In the genomic region with DNA sequence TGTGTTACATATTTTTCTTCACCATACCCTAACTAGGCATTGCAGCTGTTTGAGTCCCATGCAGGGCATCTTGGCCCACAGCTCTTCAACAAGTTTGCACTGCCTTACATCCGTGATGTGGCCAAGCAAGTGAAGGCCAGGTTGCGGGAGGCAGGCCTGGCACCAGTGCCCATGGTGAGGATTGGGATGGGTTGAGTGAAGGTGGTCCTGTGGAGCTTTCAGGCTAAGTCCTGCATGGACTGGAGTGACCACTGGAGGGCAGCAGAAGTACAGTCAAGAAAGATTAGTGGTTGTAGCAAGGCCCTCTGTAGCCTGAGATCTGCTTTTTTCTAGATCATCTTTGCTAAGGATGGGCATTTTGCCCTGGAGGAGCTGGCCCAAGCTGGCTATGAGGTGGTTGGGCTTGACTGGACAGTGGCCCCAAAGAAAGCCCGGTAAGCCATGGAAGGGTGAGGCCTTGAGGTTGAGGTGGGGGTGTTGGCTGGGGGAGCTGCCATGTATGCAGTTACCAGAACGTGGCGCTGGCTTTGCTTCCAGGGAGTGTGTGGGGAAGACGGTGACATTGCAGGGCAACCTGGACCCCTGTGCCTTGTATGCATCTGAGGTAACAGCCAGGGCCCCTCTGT, we compare ENCODE assay signal across 1 cellular context.
A peak's percentile ranks its signal among the peaks of the same experiment; 100 is the strongest.
TF ChIP-seq lines count a peak whose summit lies in the region.

No MANE protein-coding gene starts in this region.

TF ChIP-seq in K562, 482 proteins besides CTCF, POLR2A, EP300 and RAD21 (continued from another document and continues in another):
- TF ChIP-seq, protein P1, sequence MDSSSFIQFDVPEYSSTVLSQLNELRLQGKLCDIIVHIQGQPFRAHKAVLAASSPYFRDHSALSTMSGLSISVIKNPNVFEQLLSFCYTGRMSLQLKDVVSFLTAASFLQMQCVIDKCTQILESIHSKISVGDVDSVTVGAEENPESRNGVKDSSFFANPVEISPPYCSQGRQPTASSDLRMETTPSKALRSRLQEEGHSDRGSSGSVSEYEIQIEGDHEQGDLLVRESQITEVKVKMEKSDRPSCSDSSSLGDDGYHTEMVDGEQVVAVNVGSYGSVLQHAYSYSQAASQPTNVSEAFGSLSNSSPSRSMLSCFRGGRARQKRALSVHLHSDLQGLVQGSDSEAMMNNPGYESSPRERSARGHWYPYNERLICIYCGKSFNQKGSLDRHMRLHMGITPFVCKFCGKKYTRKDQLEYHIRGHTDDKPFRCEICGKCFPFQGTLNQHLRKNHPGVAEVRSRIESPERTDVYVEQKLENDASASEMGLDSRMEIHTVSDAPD (CRISPR knock-in tag; IDR thresholded peaks at IDR 0.05), result no peak
- TF ChIP-seq ZNF23 (CRISPR knock-in tag; IDR thresholded peaks at IDR 0.05) (no peak), RBM17 (IDR thresholded peaks at IDR 0.05; ENCODE audit: borderline replicate concordance, low read depth, low read length) (no peak), TCF7 (IDR thresholded peaks at IDR 0.05; ENCODE audit: borderline replicate concordance) (no peak), MCM5 (IDR thresholded peaks at IDR 0.05; ENCODE audit: low read depth) (no peak), TRIM28 (IDR thresholded peaks at IDR 0.05) (no peak), THAP12 (CRISPR knock-in tag; IDR thresholded peaks at IDR 0.05) (0 out of 2 replicates have a peak, but pooled peaks have one; percentile 13), TAL1 (IDR thresholded peaks at IDR 0.05) (no peak; the same call in 1 of the 2 replicates), CHD1 (IDR thresholded peaks at IDR 0.05; ENCODE audit: low read length) (no peak), TEAD1 (CRISPR knock-in tag; IDR thresholded peaks at IDR 0.05) (no peak; a peak in 1 of 4 replicates), WHSC1 (IDR thresholded peaks at IDR 0.05; ENCODE audit: low read length) (no peak), ZNF253 (CRISPR knock-in tag; conservative IDR thresholded peaks at IDR 0.05) (no peak), FOXA1 (IDR thresholded peaks at IDR 0.05; ENCODE audit: borderline replicate concordance) (no peak), CBFA2T2 (conservative IDR thresholded peaks at IDR 0.05) (no peak), MTA3 (IDR thresholded peaks at IDR 0.05; ENCODE audit: borderline replicate concordance) (no peak; the same call in none of the 2 replicates), ZBTB1 (CRISPR knock-in tag; IDR thresholded peaks at IDR 0.05; ENCODE audit: borderline replicate concordance, low read depth) (no peak), HMGN3 (IDR thresholded peaks at IDR 0.05; ENCODE audit: borderline replicate concordance, extremely low read depth, insufficient read length, low read depth, low read length) (no peak), SRSF7 (optimal IDR thresholded peaks at IDR 0.05; ENCODE audit: low read depth, low read length) (no peak), ZNF280A (IDR thresholded peaks at IDR 0.05; ENCODE audit: low read depth, partially characterized antibody) (no peak), ESRRA (IDR thresholded peaks at IDR 0.05; ENCODE audit: borderline replicate concordance, low read depth) (no peak), ZNF239 (CRISPR knock-in tag; IDR thresholded peaks at IDR 0.05) (no peak), E2F3 (CRISPR knock-in tag; IDR thresholded peaks at IDR 0.05) (no peak), ATF3 (IDR thresholded peaks at IDR 0.05) (no peak), ATF3 (CRISPR knock-in tag; conservative IDR thresholded peaks at IDR 0.05) (no peak), PCBP1 (IDR thresholded peaks at IDR 0.05; ENCODE audit: low read depth, low read length, poor library complexity, severe bottlenecking) (no peak), ZNF655 (CRISPR knock-in tag; IDR thresholded peaks at IDR 0.05) (no peak)
- TF ChIP-seq, protein P2, sequence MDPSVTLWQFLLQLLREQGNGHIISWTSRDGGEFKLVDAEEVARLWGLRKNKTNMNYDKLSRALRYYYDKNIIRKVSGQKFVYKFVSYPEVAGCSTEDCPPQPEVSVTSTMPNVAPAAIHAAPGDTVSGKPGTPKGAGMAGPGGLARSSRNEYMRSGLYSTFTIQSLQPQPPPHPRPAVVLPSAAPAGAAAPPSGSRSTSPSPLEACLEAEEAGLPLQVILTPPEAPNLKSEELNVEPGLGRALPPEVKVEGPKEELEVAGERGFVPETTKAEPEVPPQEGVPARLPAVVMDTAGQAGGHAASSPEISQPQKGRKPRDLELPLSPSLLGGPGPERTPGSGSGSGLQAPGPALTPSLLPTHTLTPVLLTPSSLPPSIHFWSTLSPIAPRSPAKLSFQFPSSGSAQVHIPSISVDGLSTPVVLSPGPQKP (CRISPR knock-in tag; IDR thresholded peaks at IDR 0.05), result no peak
- TF ChIP-seq, protein P3, sequence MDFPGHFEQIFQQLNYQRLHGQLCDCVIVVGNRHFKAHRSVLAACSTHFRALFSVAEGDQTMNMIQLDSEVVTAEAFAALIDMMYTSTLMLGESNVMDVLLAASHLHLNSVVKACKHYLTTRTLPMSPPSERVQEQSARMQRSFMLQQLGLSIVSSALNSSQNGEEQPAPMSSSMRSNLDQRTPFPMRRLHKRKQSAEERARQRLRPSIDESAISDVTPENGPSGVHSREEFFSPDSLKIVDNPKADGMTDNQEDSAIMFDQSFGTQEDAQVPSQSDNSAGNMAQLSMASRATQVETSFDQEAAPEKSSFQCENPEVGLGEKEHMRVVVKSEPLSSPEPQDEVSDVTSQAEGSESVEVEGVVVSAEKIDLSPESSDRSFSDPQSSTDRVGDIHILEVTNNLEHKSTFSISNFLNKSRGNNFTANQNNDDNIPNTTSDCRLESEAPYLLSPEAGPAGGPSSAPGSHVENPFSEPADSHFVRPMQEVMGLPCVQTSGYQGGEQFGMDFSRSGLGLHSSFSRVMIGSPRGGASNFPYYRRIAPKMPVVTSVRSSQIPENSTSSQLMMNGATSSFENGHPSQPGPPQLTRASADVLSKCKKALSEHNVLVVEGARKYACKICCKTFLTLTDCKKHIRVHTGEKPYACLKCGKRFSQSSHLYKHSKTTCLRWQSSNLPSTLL (IDR thresholded peaks at IDR 0.05), result no peak
- TF ChIP-seq, protein P4, sequence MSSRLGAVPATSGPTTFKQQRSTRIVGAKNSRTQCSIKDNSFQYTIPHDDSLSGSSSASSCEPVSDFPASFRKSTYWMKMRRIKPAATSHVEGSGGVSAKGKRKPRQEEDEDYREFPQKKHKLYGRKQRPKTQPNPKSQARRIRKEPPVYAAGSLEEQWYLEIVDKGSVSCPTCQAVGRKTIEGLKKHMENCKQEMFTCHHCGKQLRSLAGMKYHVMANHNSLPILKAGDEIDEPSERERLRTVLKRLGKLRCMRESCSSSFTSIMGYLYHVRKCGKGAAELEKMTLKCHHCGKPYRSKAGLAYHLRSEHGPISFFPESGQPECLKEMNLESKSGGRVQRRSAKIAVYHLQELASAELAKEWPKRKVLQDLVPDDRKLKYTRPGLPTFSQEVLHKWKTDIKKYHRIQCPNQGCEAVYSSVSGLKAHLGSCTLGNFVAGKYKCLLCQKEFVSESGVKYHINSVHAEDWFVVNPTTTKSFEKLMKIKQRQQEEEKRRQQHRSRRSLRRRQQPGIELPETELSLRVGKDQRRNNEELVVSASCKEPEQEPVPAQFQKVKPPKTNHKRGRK (tag; IDR thresholded peaks at IDR 0.05), result no peak
- TF ChIP-seq, protein P5, sequence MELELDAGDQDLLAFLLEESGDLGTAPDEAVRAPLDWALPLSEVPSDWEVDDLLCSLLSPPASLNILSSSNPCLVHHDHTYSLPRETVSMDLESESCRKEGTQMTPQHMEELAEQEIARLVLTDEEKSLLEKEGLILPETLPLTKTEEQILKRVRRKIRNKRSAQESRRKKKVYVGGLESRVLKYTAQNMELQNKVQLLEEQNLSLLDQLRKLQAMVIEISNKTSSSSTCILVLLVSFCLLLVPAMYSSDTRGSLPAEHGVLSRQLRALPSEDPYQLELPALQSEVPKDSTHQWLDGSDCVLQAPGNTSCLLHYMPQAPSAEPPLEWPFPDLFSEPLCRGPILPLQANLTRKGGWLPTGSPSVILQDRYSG (tag; conservative IDR thresholded peaks at IDR 0.05; ENCODE audit: low read depth), result no peak
- TF ChIP-seq, protein P6, sequence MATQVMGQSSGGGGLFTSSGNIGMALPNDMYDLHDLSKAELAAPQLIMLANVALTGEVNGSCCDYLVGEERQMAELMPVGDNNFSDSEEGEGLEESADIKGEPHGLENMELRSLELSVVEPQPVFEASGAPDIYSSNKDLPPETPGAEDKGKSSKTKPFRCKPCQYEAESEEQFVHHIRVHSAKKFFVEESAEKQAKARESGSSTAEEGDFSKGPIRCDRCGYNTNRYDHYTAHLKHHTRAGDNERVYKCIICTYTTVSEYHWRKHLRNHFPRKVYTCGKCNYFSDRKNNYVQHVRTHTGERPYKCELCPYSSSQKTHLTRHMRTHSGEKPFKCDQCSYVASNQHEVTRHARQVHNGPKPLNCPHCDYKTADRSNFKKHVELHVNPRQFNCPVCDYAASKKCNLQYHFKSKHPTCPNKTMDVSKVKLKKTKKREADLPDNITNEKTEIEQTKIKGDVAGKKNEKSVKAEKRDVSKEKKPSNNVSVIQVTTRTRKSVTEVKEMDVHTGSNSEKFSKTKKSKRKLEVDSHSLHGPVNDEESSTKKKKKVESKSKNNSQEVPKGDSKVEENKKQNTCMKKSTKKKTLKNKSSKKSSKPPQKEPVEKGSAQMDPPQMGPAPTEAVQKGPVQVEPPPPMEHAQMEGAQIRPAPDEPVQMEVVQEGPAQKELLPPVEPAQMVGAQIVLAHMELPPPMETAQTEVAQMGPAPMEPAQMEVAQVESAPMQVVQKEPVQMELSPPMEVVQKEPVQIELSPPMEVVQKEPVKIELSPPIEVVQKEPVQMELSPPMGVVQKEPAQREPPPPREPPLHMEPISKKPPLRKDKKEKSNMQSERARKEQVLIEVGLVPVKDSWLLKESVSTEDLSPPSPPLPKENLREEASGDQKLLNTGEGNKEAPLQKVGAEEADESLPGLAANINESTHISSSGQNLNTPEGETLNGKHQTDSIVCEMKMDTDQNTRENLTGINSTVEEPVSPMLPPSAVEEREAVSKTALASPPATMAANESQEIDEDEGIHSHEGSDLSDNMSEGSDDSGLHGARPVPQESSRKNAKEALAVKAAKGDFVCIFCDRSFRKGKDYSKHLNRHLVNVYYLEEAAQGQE (CRISPR knock-in tag; IDR thresholded peaks at IDR 0.05; ENCODE audit: low read depth), result no peak; the same call in 1 of the 2 replicates
- TF ChIP-seq, protein P7, sequence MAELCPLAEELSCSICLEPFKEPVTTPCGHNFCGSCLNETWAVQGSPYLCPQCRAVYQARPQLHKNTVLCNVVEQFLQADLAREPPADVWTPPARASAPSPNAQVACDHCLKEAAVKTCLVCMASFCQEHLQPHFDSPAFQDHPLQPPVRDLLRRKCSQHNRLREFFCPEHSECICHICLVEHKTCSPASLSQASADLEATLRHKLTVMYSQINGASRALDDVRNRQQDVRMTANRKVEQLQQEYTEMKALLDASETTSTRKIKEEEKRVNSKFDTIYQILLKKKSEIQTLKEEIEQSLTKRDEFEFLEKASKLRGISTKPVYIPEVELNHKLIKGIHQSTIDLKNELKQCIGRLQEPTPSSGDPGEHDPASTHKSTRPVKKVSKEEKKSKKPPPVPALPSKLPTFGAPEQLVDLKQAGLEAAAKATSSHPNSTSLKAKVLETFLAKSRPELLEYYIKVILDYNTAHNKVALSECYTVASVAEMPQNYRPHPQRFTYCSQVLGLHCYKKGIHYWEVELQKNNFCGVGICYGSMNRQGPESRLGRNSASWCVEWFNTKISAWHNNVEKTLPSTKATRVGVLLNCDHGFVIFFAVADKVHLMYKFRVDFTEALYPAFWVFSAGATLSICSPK (IDR thresholded peaks at IDR 0.05; ENCODE audit: borderline replicate concordance), result no peak
- TF ChIP-seq, protein P8, sequence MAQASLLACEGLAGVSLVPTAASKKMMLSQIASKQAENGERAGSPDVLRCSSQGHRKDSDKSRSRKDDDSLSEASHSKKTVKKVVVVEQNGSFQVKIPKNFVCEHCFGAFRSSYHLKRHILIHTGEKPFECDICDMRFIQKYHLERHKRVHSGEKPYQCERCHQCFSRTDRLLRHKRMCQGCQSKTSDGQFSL (CRISPR knock-in tag; IDR thresholded peaks at IDR 0.05), result peak; percentile 92
- TF ChIP-seq, protein P8 (tag; IDR thresholded peaks at IDR 0.05), result peak in 1 of 2 experiments; percentile 82; a peak in 2 of 4 replicates
